In the genomic region with DNA sequence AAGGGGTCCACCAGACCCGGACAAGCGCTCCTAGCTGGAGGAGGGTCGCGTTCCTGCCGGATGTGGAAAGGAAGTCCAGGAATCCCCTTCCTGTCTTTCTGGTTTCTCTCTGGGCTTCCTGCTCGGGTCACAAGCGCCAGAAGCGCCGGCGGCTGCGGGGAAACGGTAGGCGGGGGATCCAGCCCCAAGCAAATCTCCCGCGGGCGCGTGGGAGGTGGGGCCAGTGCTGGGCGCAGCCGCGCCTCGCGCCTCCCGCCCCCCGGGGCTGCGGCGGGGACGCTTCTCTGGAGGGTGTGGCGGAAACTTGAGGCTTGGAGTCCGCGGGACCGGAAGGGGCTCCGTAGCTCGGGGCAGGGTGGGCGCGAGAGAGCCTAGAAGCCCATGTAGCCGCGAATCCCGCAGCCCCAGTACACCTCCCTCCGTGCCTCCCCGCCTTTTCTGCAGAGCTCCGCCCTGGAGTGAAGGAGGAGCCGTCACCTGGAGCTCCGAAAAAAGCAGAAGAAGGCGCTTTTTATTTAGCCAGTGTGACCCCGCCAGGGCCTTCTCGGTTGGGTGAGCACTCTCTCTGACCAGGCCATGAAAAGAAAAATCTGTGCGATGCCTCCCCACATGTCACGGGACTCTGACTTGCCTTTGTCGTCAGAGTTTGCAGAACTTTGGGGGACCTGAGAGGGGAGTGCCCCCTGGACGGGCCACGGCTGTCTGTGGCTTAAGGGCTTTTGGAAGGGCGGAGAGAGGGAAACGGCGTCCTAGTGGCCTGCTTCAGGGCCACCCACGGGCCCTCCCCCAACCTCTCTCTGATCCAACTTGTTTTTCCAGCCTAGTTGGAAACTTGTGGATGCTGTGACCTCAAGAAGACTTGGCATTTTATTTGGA, we compare ENCODE assay signal across 8 cellular contexts. TPM values are rescaled to one million over a fixed set of nuclear protein-coding genes. Genes with fewer than 3 reads are reported as not detected.
A peak's percentile ranks its signal among the peaks of the same experiment; 100 is the strongest.
DNase-seq lines count a peak whose midpoint lies in the region; TF ChIP-seq lines count a peak whose summit lies in the region.

No MANE protein-coding gene starts in this region.

- DNase-seq in G401 (ENCODE audit: low spot score) (peak; percentile 31), H4 (ENCODE audit: low spot score) (peak; percentile 81), LHCN-M2 (ENCODE audit: low read depth) (peak; percentile 83), SK-N-DZ (ENCODE audit: low spot score) (peak; percentile 90), head of caudate nucleus (peak; percentile 9 to 77 (median 60)), ovary (peak; percentile 77 to 89 (median 82)), thyroid gland (peak; percentile 82 to 83)
- peak; percentile 89 for DNase-seq in activated naive CD4-positive, alpha-beta T cell treated with anti-CD3 and anti-CD28 coated beads, Interleukin-2, amount 50 U/mL, for 16 hours

- TF ChIP-seq POLR2A in ovary (IDR thresholded peaks at IDR 0.05): peak; percentile 16
- peak in 1 of 2 donors; percentile 65 for TF ChIP-seq POLR2A in thyroid gland (IDR thresholded peaks at IDR 0.05)

- H3K4me3 ChIP-seq in ovary (peak overlapping the region; percentile 68), thyroid gland (replicated peaks in 1 of 3) (peak overlapping the region; percentile 44 to 67 (median 60))

- 0 to 1% (median 0%) methylated on average over 53 to 55 of the region's 55 CpGs for WGBS in ovary, 3 donors
- WGBS in thyroid gland, 2 donors: 0% methylated on average over 12 to 32 of the region's 55 CpGs

- in situ Hi-C loops in G401 (cut with HindIII; ENCODE audit: low sequenced_read_pairs): no loop called here

- TF ChIP-seq EP300 in ovary (IDR thresholded peaks at IDR 0.05): no peak

- H3K9me3 ChIP-seq in ovary (no peaks in the 10 kb centered on the region), thyroid gland (no peaks in the 10 kb centered on the region)

- H3K36me3 ChIP-seq in ovary: no peaks in the 10 kb centered on the region
- H3K36me3 ChIP-seq in thyroid gland: no peaks in the 10 kb centered on the region

- H3K4me1 ChIP-seq in ovary (ENCODE audit: insufficient read depth) (peaks cover 3% of the 10 kb centered on the region), thyroid gland (peaks cover 13 to 15% of the 10 kb centered on the region in 2 donors)

- H3K27me3 ChIP-seq in ovary (no peaks in the 10 kb centered on the region), thyroid gland (no peaks in the 10 kb centered on the region)

- H3K27ac ChIP-seq in ovary (peak overlapping the region; percentile 79 to 81), thyroid gland (peak overlapping the region; percentile 80 to 93 (median 86))

- intact Hi-C loops in head of caudate nucleus (cut with DNase I) (no loop called here), ovary (cut with DNase I) (loop anchor here in 1 of 4 donors (5.0 kb wide), 1 partner anchor 1839 kb away; no protein-coding TSS in a partner anchor), thyroid gland (cut with DNase I) (no loop called here)

- TF ChIP-seq CTCF in ovary (IDR thresholded peaks at IDR 0.05): no peak
- peak in 1 of 6 experiments; percentile 23 for TF ChIP-seq CTCF in thyroid gland (IDR thresholded peaks at IDR 0.05)

RNA-seq across cellular contexts. Expression of a gene that starts 21.4 kb away (rescaled TPM):
- 0.20 and 4.3 TPM in 2 replicates for total RNA-seq in G401 (2014; rRNA removed; shearing (Covaris generic))
- total RNA-seq in H4 (2014; rRNA removed; shearing (Covaris generic)): 1.7 and 6.6 TPM in 2 replicates
- total RNA-seq in LHCN-M2 (2014; rRNA removed) (2.5 and 2.8 TPM in 2 replicates), ovary (10 to 100 TPM in 5 of 7 donors, 1 to 10 TPM in 2; 6.8 to 16.1 (median 11.5) TPM), thyroid gland (10 to 100 TPM in 2 of 4 donors, 1 to 10 TPM in 2; 4.9 to 11.3 (median 9.8) TPM)
- 0.58 TPM for polyA plus RNA-seq in LHCN-M2 (2012)
- polyA plus RNA-seq in SK-N-DZ (2014; cell fraction: cytosol; rRNA removed): 2.6 and 5.3 TPM in 2 replicates
- polyA plus RNA-seq in SK-N-DZ (2014; cell fraction: nucleus; rRNA removed): 29.4 and 33.2 TPM in 2 replicates
- 1 to 10 TPM; 2.4 to 8.1 TPM for polyA plus RNA-seq in ovary

RNA-seq across cellular contexts. Expression of a gene that starts 40.3 kb away (rescaled TPM):
- total RNA-seq in G401 (2014; rRNA removed; shearing (Covaris generic)): not detected in 2 replicates
- not detected in 2 replicates for total RNA-seq in H4 (2014; rRNA removed; shearing (Covaris generic))
- total RNA-seq in LHCN-M2 (2014; rRNA removed) (not detected in 2 replicates), ovary (under 1 TPM in 5 of 7 donors, not detected in 2; 0.15 to 0.69 (median 0.36) TPM), thyroid gland (1 to 10 TPM in 1 of 4 donors, under 1 TPM in 3; 0.22 to 1.0 (median 0.60) TPM)
- polyA plus RNA-seq in LHCN-M2 (2012): not detected
- polyA plus RNA-seq in SK-N-DZ (2014; cell fraction: cytosol; rRNA removed): not detected in 2 replicates
- not detected in 2 replicates for polyA plus RNA-seq in SK-N-DZ (2014; cell fraction: nucleus; rRNA removed)
- polyA plus RNA-seq in ovary: 1 to 10 TPM in 1 of 2 donors, under 1 TPM in 1; 0.58 to 2.8 TPM

Comparison
In these comparisons a context has a peak if more than half of its experiments do, and no peak if none do; other contexts are left out.
1. Peak in every context shown above with its lines: DNase-seq, H3K4me3 ChIP-seq and H3K27ac ChIP-seq.
2. DNase-seq: peak in every context shown above with its lines; median percentile 90 in SK-N-DZ; 89 in activated naive CD4-positive, alpha-beta T cell treated with anti-CD3 and anti-CD28 coated beads, Interleukin-2, amount 50 U/mL, for 16 hours; 83 in LHCN-M2; 82 in thyroid gland; 82 in ovary; 81 in H4; 60 in head of caudate nucleus; 31 in G401.